ENCODE assay signal across 1 cellular context in the genomic region with DNA sequence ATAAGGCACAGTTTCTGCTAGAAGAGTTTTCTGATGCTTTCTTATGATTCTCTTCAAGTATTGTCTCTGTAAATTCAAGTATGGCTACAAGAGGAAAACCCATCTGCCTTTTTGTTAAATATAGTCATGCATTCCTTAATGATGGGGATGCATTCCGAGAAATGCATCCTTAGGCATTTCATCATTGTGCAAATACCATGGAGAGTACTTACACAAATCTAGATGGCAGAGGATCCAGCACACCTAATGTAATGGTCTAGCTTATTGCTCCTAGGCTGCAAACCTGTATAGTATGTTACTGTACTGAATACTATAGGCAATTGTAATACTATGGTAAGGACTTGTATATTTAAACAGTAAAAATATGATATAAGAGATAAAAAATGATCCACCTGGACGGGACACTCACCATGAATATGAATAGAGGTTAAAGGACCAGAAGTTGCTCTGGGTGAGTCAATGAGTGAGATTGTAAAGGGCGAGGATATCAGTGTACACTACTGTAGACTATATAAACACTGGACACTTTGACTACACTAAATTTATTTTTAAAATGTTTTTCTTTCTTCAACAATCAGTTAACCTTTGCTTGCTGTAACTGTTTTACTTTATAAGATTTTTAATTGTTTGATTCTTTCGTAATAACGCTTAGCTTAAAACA.
TF ChIP-seq lines count a peak whose summit lies in the region.

No MANE protein-coding gene starts in this region.

TF ChIP-seq in IMR-90, 13 proteins besides CTCF, POLR2A, EP300 and RAD21 (continued from another document):
- TF ChIP-seq ELK1 (IDR thresholded peaks at IDR 0.05; ENCODE audit: borderline replicate concordance, low read depth, low read length): no peak
